In the genomic region with DNA sequence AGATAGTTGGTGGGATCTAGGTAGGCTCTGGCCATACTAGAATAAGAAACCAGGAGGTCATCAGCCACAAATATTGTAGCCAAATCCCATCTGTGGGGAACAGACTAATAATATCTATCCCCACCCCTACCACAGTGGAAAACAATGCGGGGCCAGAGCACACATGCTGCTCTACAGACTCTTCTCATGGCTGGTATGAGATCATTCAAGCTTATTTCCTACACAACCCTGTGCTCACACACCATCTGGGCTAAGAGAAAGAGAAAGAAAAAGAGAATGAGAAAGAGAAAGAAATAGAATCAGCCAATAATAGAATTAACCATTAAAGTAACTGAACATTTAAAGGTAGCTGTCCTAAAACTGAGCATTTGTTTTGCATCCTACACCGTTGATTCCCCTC, we compare ENCODE assay signal across 30 cellular contexts.
"Had no signal": no experiment of that assay in that cellular context is flagged by ENCODE, and none has a peak within 500 bp of the region (broad histone marks: within the 10 kb centered on the region; RNA-seq: fewer than 3 reads in every experiment).

No MANE protein-coding gene starts in this region.

- H3K27me3 ChIP-seq: MG63 had no signal

- H3K27ac ChIP-seq: PC-9, RWPE1 had no signal

- H2AFZ ChIP-seq: PC-9 had no signal

- ATAC-seq: activated CD4-positive, alpha-beta T cell treated with anti-CD3 and anti-CD28 coated beads for 36 hours; activated CD4-positive, CD25-positive, alpha-beta regulatory T cell treated with anti-CD3 and anti-CD28 coated beads, Interleukin-2, amount 50 U/mL, for 24 hours; activated CD8-positive, alpha-beta T cell treated with anti-CD3 and anti-CD28 coated beads, Interleukin-2, amount 10 ng/mL, durations not matched to agents 7 days and 5 days; activated naive CD8-positive, alpha-beta T cell treated with anti-CD3 and anti-CD28 coated beads, Interleukin-2, amount 50 U/mL, for 24 hours; Right ventricle myocardium inferior; WTC11 had no signal

- H3K4me1 Mint-ChIP-seq: activated CD4-positive, alpha-beta T cell treated with anti-CD3 and anti-CD28 coated beads for 36 hours; activated CD4-positive, alpha-beta T cell treated with anti-CD3 and anti-CD28 coated beads, Interleukin-2, amount 10 ng/mL, durations not matched to agents 7 days and 5 days; activated naive CD4-positive, alpha-beta T cell treated with anti-CD3 and anti-CD28 coated beads, Interleukin-2, amount 10 ng/mL, durations not matched to agents 7 days and 5 days; activated naive CD8-positive, alpha-beta T cell treated with anti-CD3 and anti-CD28 coated beads, Interleukin-2, amount 50 U/mL, for 24 hours; brain; WTC11 had no signal

- H3K4me3 ChIP-seq: MG63, PC-9 had no signal

- H3K4me2 ChIP-seq: PC-9 had no signal

- H3K9me3 ChIP-seq: MG63 had no signal

- H3K27ac Mint-ChIP-seq: activated CD4-positive, alpha-beta T cell treated with anti-CD3 and anti-CD28 coated beads for 36 hours; activated CD4-positive, alpha-beta T cell treated with anti-CD3 and anti-CD28 coated beads, Interleukin-2, amount 10 ng/mL, durations not matched to agents 7 days and 5 days; activated CD8-positive, alpha-beta T cell treated with anti-CD3 and anti-CD28 coated beads, Interleukin-2, amount 10 ng/mL, durations not matched to agents 7 days and 5 days; activated naive CD4-positive, alpha-beta T cell treated with anti-CD3 and anti-CD28 coated beads, Interleukin-2, amount 10 ng/mL, durations not matched to agents 7 days and 5 days; activated naive CD8-positive, alpha-beta T cell; activated naive CD8-positive, alpha-beta T cell treated with anti-CD3 and anti-CD28 coated beads, Interleukin-2, amount 50 U/mL, for 24 hours; brain; WTC11 had no signal

- FAIRE-seq: bronchial epithelial cell, RCC 7860, TTC549 had no signal

- H3K36me3 Mint-ChIP-seq: activated naive CD4-positive, alpha-beta T cell treated with anti-CD3 and anti-CD28 coated beads, Interleukin-2, amount 10 ng/mL, durations not matched to agents 7 days and 5 days; activated naive CD8-positive, alpha-beta T cell; brain had no signal

- H3K4me3 Mint-ChIP-seq: activated CD4-positive, alpha-beta T cell treated with anti-CD3 and anti-CD28 coated beads for 36 hours; activated CD4-positive, alpha-beta T cell treated with anti-CD3 and anti-CD28 coated beads, Interleukin-2, amount 10 ng/mL, durations not matched to agents 7 days and 5 days; activated CD8-positive, alpha-beta T cell treated with anti-CD3 and anti-CD28 coated beads, Interleukin-2, amount 10 ng/mL, durations not matched to agents 7 days and 5 days; activated naive CD4-positive, alpha-beta T cell treated with anti-CD3 and anti-CD28 coated beads, Interleukin-2, amount 10 ng/mL, durations not matched to agents 7 days and 5 days; activated naive CD8-positive, alpha-beta T cell; activated naive CD8-positive, alpha-beta T cell treated with anti-CD3 and anti-CD28 coated beads, Interleukin-2, amount 50 U/mL, for 24 hours; brain; WTC11 had no signal

- H3K36me3 ChIP-seq: MG63 had no signal

- H3K9me3 Mint-ChIP-seq: activated CD4-positive, alpha-beta T cell treated with anti-CD3 and anti-CD28 coated beads, Interleukin-2, amount 10 ng/mL, durations not matched to agents 7 days and 5 days had no signal

- DNase-seq: activated CD4-positive, alpha-beta T cell treated with anti-CD3 and anti-CD28 coated beads for 36 hours; activated CD4-positive, alpha-beta T cell treated with anti-CD3 and anti-CD28 coated beads, Interleukin-2, amount 10 ng/mL, durations not matched to agents 7 days and 5 days; activated CD4-positive, alpha-beta T cell treated with anti-CD3 and anti-CD28 coated beads, Interleukin-2, amount 50 U/mL, for 48 hours; activated CD8-positive, alpha-beta T cell treated with anti-CD3 and anti-CD28 coated beads, Interleukin-2, amount 10 ng/mL, durations not matched to agents 7 days and 5 days; activated effector memory CD4-positive, alpha-beta T cell treated with Interleukin-2 at 50 U/mL for 16 hours; activated naive CD4-positive, alpha-beta T cell treated with anti-CD3 and anti-CD28 coated beads, Interleukin-2, amount 10 ng/mL, durations not matched to agents 7 days and 5 days; activated naive CD8-positive, alpha-beta T cell treated with anti-CD3 and anti-CD28 coated beads, Interleukin-2, amount 50 U/mL, for 24 hours; activated T-cell treated with anti-CD3 and anti-CD28 coated beads for 4 hours; activated T-cell treated with anti-CD3 and anti-CD28 coated beads, Interleukin-2, amount 50 U/mL, for 48 hours; anterior cingulate cortex; caudate nucleus; cerebellar nuclear complex; Kasumi-1; MG63; NCI-H1092; NCI-H1436 treated with DMSO at 0.1 percent for 48 hours; NCI-H1694 treated with DMSO at 0.1 percent for 48 hours; NCI-H2029; NCI-H345; NCI-H524 treated with DMSO at 0.1 percent for 48 hours; PC-9 had no signal

- H3K27me3 Mint-ChIP-seq: activated CD4-positive, alpha-beta T cell treated with anti-CD3 and anti-CD28 coated beads for 36 hours; activated CD4-positive, alpha-beta T cell treated with anti-CD3 and anti-CD28 coated beads, Interleukin-2, amount 10 ng/mL, durations not matched to agents 7 days and 5 days; activated naive CD4-positive, alpha-beta T cell treated with anti-CD3 and anti-CD28 coated beads, Interleukin-2, amount 10 ng/mL, durations not matched to agents 7 days and 5 days; activated naive CD8-positive, alpha-beta T cell; activated naive CD8-positive, alpha-beta T cell treated with anti-CD3 and anti-CD28 coated beads, Interleukin-2, amount 50 U/mL, for 24 hours; brain had no signal
